In genomic region chr6:151765444-151765886, GRCh38 we compare ENCODE assay signal across 9 cellular contexts. TPM values are rescaled to one million over a fixed set of nuclear protein-coding genes. Genes with fewer than 3 reads are reported as not detected.
DNase-seq lines count a peak whose midpoint lies in the region; ATAC-seq and TF ChIP-seq lines count a peak whose summit lies in the region.
"Had no signal": no experiment of that assay in that cellular context is flagged by ENCODE, and none has a peak within 500 bp of the region (broad histone marks: within the 10 kb centered on the region; RNA-seq: fewer than 3 reads in every experiment).

No MANE protein-coding gene starts in this region.

- no peak for TF ChIP-seq EP300 in Ishikawa (IDR thresholded peaks at IDR 0.05; ENCODE audit: borderline replicate concordance)

- H3K4me3 ChIP-seq in Peyer's patch, result no peak overlapping the region
- H3K4me3 ChIP-seq: BLaER1 had no signal

- no peaks in the 10 kb centered on the region for H3K9me3 ChIP-seq in Peyer's patch
- H3K9me3 ChIP-seq: BLaER1 had no signal

- no peaks in the 10 kb centered on the region for H3K27me3 ChIP-seq in Peyer's patch
- H3K27me3 ChIP-seq: BLaER1 had no signal

- no peaks in the 10 kb centered on the region for H3K4me1 ChIP-seq in Peyer's patch
- H3K4me1 ChIP-seq: BLaER1 had no signal

- peak; percentile 10 for DNase-seq in DMS79 (lab: John Stamatoyannopoulos, UW)
- DNase-seq in DMS79 treated with DMSO at 0.1 percent for 48 hours (lab: John Stamatoyannopoulos, UW), result no peak
- peak in 1 of 3 donors; percentile 25 for DNase-seq in Peyer's patch
- DNase-seq in brain pericyte (ENCODE audit: low read depth, low spot score), result peak; percentile 82
- peak; percentile 84 for DNase-seq in inferior parietal cortex (ENCODE audit: extremely low spot score)
- peak; percentile 31 to 48 for DNase-seq in stimulated activated CD4-positive, alpha-beta T cell treated with anti-CD3 and anti-CD28 coated beads, Interleukin-2, amount 100 ng/mL, for 48 hours

- ATAC-seq in GM21723 (IDR thresholded peaks at IDR 0.05; ENCODE audit: unreplicated experiment), result peak; percentile 67

- H3K36me3 ChIP-seq in Peyer's patch, result no peaks in the 10 kb centered on the region
- H3K36me3 ChIP-seq: BLaER1 had no signal

- TF ChIP-seq CTCF in Peyer's patch (IDR thresholded peaks at IDR 0.05), result peak; percentile 36 to 55 (median 46)

- peak; percentile 92 for TF ChIP-seq RAD21 in Ishikawa (IDR thresholded peaks at IDR 0.05; ENCODE audit: low read depth)

- H3K27ac ChIP-seq in Peyer's patch, result no peak overlapping the region
- H3K27ac ChIP-seq: BLaER1 had no signal

- TF ChIP-seq POLR2A in Peyer's patch (IDR thresholded peaks at IDR 0.05), result no peak

TF ChIP-seq in Ishikawa, 13 proteins besides CTCF, POLR2A, EP300 and RAD21:
- TF ChIP-seq EGR1 (IDR thresholded peaks at IDR 0.05), result no peak
- no peak for TF ChIP-seq ZBTB7A (IDR thresholded peaks at IDR 0.05; ENCODE audit: low read depth)
- TF ChIP-seq FOXM1 (IDR thresholded peaks at IDR 0.05; ENCODE audit: borderline replicate concordance, low read depth), result no peak; the same call in 1 of the 2 replicates
- TF ChIP-seq, protein P1, sequence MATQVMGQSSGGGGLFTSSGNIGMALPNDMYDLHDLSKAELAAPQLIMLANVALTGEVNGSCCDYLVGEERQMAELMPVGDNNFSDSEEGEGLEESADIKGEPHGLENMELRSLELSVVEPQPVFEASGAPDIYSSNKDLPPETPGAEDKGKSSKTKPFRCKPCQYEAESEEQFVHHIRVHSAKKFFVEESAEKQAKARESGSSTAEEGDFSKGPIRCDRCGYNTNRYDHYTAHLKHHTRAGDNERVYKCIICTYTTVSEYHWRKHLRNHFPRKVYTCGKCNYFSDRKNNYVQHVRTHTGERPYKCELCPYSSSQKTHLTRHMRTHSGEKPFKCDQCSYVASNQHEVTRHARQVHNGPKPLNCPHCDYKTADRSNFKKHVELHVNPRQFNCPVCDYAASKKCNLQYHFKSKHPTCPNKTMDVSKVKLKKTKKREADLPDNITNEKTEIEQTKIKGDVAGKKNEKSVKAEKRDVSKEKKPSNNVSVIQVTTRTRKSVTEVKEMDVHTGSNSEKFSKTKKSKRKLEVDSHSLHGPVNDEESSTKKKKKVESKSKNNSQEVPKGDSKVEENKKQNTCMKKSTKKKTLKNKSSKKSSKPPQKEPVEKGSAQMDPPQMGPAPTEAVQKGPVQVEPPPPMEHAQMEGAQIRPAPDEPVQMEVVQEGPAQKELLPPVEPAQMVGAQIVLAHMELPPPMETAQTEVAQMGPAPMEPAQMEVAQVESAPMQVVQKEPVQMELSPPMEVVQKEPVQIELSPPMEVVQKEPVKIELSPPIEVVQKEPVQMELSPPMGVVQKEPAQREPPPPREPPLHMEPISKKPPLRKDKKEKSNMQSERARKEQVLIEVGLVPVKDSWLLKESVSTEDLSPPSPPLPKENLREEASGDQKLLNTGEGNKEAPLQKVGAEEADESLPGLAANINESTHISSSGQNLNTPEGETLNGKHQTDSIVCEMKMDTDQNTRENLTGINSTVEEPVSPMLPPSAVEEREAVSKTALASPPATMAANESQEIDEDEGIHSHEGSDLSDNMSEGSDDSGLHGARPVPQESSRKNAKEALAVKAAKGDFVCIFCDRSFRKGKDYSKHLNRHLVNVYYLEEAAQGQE (IDR thresholded peaks at IDR 0.05; ENCODE audit: low read depth), result no peak
- no peak for TF ChIP-seq YY1 (IDR thresholded peaks at IDR 0.05; ENCODE audit: low read depth)
- no peak for TF ChIP-seq USF1 (IDR thresholded peaks at IDR 0.05)
- no peak for TF ChIP-seq MAX (IDR thresholded peaks at IDR 0.05)
- TF ChIP-seq CEBPB (IDR thresholded peaks at IDR 0.05), result no peak
- TF ChIP-seq TEAD4 (IDR thresholded peaks at IDR 0.05), result no peak
- no peak for TF ChIP-seq NFIC (IDR thresholded peaks at IDR 0.05)
- TF ChIP-seq TAF1 (IDR thresholded peaks at IDR 0.05; ENCODE audit: low read depth), result no peak
- TF ChIP-seq TCF12 (IDR thresholded peaks at IDR 0.05; ENCODE audit: low read depth), result no peak
- TF ChIP-seq CREB1 (IDR thresholded peaks at IDR 0.05; ENCODE audit: low read depth), result no peak

RNA-seq across cellular contexts. Expression of gene ESR1, which starts 42.0 kb away (rescaled TPM):
- 1 to 10 TPM in 1 of 4 donors, under 1 TPM in 1, not detected in 2; 0.13 to 7.4 TPM for total RNA-seq in Peyer's patch
